Comparison of ENCODE assay signal across 1 cellular context in the genomic region with DNA sequence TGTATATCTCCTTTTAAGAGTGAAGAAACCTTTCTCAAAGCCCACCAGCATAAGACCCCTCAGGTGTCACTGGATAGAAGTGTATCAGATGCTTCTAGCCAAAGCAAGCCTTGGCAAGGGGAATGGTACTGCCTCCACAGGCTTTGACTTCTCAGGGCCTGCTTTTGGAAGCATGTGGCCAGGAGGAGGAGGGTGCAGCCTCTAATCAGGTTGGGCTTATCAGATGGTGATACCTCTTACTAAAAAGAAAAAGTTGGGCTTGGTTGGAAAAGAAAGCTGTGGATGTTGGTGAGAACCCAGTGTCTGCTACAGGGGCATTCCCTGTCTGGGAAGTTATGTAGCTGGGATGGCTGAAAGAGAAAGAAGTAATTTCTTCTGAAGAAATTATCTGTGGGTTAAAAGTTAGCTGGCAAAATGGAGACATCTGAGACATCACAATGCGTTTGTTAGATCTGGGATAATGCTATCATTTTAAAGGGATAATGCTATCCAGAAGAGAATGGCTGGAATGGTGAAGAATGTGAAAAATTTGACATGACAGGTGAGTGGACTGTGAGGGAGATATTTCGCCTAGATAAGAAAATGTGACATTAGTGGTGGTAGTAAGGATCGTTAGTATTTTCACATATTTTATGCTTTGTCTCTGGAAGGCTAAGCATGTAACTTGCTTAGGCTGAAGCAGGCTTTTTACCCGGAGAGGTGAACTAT.
TF ChIP-seq lines count a peak whose summit lies in the region.

No MANE protein-coding gene starts in this region.

TF ChIP-seq in SK-N-SH, 30 proteins besides CTCF, POLR2A, EP300 and RAD21:
- TF ChIP-seq GATA2 (CRISPR knock-in tag; IDR thresholded peaks at IDR 0.05) (0 out of 2 replicates have a peak, but pooled peaks have one; percentile 17), TCF12 (IDR thresholded peaks at IDR 0.05) (no peak), RXRA (IDR thresholded peaks at IDR 0.05; ENCODE audit: borderline replicate concordance, low read depth) (no peak)
- TF ChIP-seq, protein P1, sequence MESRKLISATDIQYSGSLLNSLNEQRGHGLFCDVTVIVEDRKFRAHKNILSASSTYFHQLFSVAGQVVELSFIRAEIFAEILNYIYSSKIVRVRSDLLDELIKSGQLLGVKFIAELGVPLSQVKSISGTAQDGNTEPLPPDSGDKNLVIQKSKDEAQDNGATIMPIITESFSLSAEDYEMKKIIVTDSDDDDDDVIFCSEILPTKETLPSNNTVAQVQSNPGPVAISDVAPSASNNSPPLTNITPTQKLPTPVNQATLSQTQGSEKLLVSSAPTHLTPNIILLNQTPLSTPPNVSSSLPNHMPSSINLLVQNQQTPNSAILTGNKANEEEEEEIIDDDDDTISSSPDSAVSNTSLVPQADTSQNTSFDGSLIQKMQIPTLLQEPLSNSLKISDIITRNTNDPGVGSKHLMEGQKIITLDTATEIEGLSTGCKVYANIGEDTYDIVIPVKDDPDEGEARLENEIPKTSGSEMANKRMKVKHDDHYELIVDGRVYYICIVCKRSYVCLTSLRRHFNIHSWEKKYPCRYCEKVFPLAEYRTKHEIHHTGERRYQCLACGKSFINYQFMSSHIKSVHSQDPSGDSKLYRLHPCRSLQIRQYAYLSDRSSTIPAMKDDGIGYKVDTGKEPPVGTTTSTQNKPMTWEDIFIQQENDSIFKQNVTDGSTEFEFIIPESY (IDR thresholded peaks at IDR 0.05; ENCODE audit: borderline replicate concordance, low read depth) = no peak
